In genomic region chr19:5789201-5789795, GRCh38 we compare ENCODE assay signal across 19 cellular contexts. TPM values are rescaled to one million over a fixed set of nuclear protein-coding genes. Genes with fewer than 3 reads are reported as not detected.
DNase-seq lines count a peak whose midpoint lies in the region; ATAC-seq, FAIRE-seq and TF ChIP-seq lines count a peak whose summit lies in the region.
"Had no signal": no experiment of that assay in that cellular context is flagged by ENCODE, and none has a peak within 500 bp of the region (broad histone marks: within the 10 kb centered on the region; RNA-seq: fewer than 3 reads in every experiment).

No MANE protein-coding gene starts in this region.

- H3K27me3 ChIP-seq in HepG2 (ENCODE audit: control insufficient read depth in 1 of 2, insufficient read depth in 2 of 2, low read length in 2 of 2) (no peaks in the 10 kb centered on the region), right lobe of liver (no peaks in the 10 kb centered on the region), esophagus squamous epithelium (no peaks in the 10 kb centered on the region)

- H3K9me3 ChIP-seq in HepG2 (ENCODE audit: low read length) (no peaks in the 10 kb centered on the region), right lobe of liver (no peaks in the 10 kb centered on the region), esophagus squamous epithelium (no peaks in the 10 kb centered on the region)
- H3K9me3 ChIP-seq: prostate gland had no signal

- H3K4me1 ChIP-seq in HepG2 (ENCODE audit: insufficient read depth, low read length), result peaks cover 25% of the 10 kb centered on the region
- peaks cover 0 to 4% (median 1%) of the 10 kb centered on the region in 4 donors for H3K4me1 ChIP-seq in right lobe of liver
- peaks cover 13 to 21% (median 15%) of the 10 kb centered on the region in 3 donors for H3K4me1 ChIP-seq in esophagus squamous epithelium
- H3K4me1 ChIP-seq: prostate gland had no signal

- WGBS in HepG2 (ENCODE audit: low lambda C conversion rate), result 98% methylated on average over 42 of the region's 51 CpGs
- WGBS in right lobe of liver (ENCODE audit: insufficient coverage, low coverage, low lambda C conversion rate, missing lambda C conversion rate), result 100% methylated on average over 1 of the region's 51 CpGs
- 75 to 93% methylated on average over 3 to 6 of the region's 51 CpGs for WGBS in esophagus squamous epithelium, 2 donors

- H3K36me3 Mint-ChIP-seq in activated CD8-positive, alpha-beta T cell treated with anti-CD3 and anti-CD28 coated beads for 36 hours (ENCODE audit: low read depth), result peaks cover 37% of the 10 kb centered on the region

- TF ChIP-seq POLR2A in HepG2 (IDR thresholded peaks at IDR 0.05; ENCODE audit: insufficient read depth in 1 of 2, low read depth in 2 of 2, low read length in 2 of 2) (no peak), right lobe of liver (IDR thresholded peaks at IDR 0.05) (no peak), esophagus squamous epithelium (IDR thresholded peaks at IDR 0.05) (no peak)

- intact Hi-C loops in HepG2 (cut with micrococcal nuclease; ENCODE audit: unreplicated experiment), result no loop called here
- intact Hi-C loops in right lobe of liver (cut with DNase I), result no loop called here
- intact Hi-C loops in activated CD8-positive, alpha-beta T cell treated with anti-CD3 and anti-CD28 coated beads for 36 hours (cut with micrococcal nuclease), result no loop called here
- intact Hi-C loops in esophagus squamous epithelium (cut with DNase I), result no loop called here

- no peak for ATAC-seq in HepG2
- no peak for ATAC-seq in right lobe of liver
- ATAC-seq in activated CD8-positive, alpha-beta T cell treated with anti-CD3 and anti-CD28 coated beads for 36 hours, result no peak
- ATAC-seq in stimulated activated naive CD8-positive, alpha-beta T cell treated with anti-CD3 and anti-CD28 coated beads, Interleukin-15, amount 100 ng/mL, for 72 hours, result no peak
- no peak for ATAC-seq in GM21737 (IDR thresholded peaks at IDR 0.05; ENCODE audit: unreplicated experiment)
- no peak for ATAC-seq in GM19035 (IDR thresholded peaks at IDR 0.05; ENCODE audit: unreplicated experiment)
- ATAC-seq: Panc1 had no signal

- in situ Hi-C loops in HepG2 (cut with HindIII; ENCODE audit: extremely low pct_ligation_motif_present, low pct_unique_long_range_greater_than_20kb), result no loop called here

- no peak overlapping the region for H3K4me3 ChIP-seq in HepG2 (replicated peaks in 1 of 3; ENCODE audit: insufficient read depth in 1 of 3, low read depth in 2 of 3, low read length in 3 of 3)
- H3K4me3 ChIP-seq in right lobe of liver, result no peak overlapping the region
- peak overlapping the region in 2 of 4 donors; percentile 74 to 86 for H3K4me3 ChIP-seq in esophagus squamous epithelium

- no peak overlapping the region for H3K9ac ChIP-seq in HepG2 (ENCODE audit: insufficient read depth, low read depth, low read length)

- H3K4me1 Mint-ChIP-seq in activated CD8-positive, alpha-beta T cell treated with anti-CD3 and anti-CD28 coated beads for 36 hours (ENCODE audit: low read depth), result peaks cover 17% of the 10 kb centered on the region
- H3K4me1 Mint-ChIP-seq in stimulated activated naive CD8-positive, alpha-beta T cell treated with anti-CD3 and anti-CD28 coated beads, Interleukin-15, amount 100 ng/mL, for 72 hours, result peaks cover 52% of the 10 kb centered on the region

- no peak overlapping the region for H3K4me2 ChIP-seq in HepG2 (ENCODE audit: low read depth, low read length)

- peak overlapping the region; percentile 100 for H3K4me3 Mint-ChIP-seq in activated CD8-positive, alpha-beta T cell treated with anti-CD3 and anti-CD28 coated beads for 36 hours
- peak overlapping the region; percentile 94 to 99 for H3K4me3 Mint-ChIP-seq in stimulated activated naive CD8-positive, alpha-beta T cell treated with anti-CD3 and anti-CD28 coated beads, Interleukin-15, amount 100 ng/mL, for 72 hours

- no peaks in the 10 kb centered on the region for H3K79me2 ChIP-seq in HepG2 (ENCODE audit: insufficient read depth, low read length)

- TF ChIP-seq CTCF in HepG2 (CRISPR knock-in tag; IDR thresholded peaks at IDR 0.05) (no peak), right lobe of liver (IDR thresholded peaks at IDR 0.05) (no peak), esophagus squamous epithelium (IDR thresholded peaks at IDR 0.05) (no peak)
- no peak for TF ChIP-seq CTCF in activated CD8-positive, alpha-beta T cell treated with anti-CD3 and anti-CD28 coated beads for 36 hours (IDR thresholded peaks at IDR 0.05)

- POLR2A ChIA-PET in HepG2 (lab: Yijun Ruan, JAX), result interaction anchor here (2.0 kb wide), 1 partner anchor 114 kb away, joined by 6 read pairs; the partner anchor contains the start of gene NDUFA11
- POLR2A ChIA-PET in activated CD8-positive, alpha-beta T cell treated with anti-CD3 and anti-CD28 coated beads for 36 hours (lab: Charles Lee), result interaction anchor here (0.9 to 4.0 kb wide), 5 partner anchors 13 to 114 kb away, joined by 3 to 31 read pairs (median 6); partner anchors contain the start of genes CATSPERD and NDUFA11

- no peaks in the 10 kb centered on the region for H3K27me3 Mint-ChIP-seq in activated CD8-positive, alpha-beta T cell treated with anti-CD3 and anti-CD28 coated beads for 36 hours
- H3K27me3 Mint-ChIP-seq in stimulated activated naive CD8-positive, alpha-beta T cell treated with anti-CD3 and anti-CD28 coated beads, Interleukin-15, amount 100 ng/mL, for 72 hours, result no peaks in the 10 kb centered on the region

- H4K20me1 ChIP-seq in HepG2 (ENCODE audit: insufficient read depth, low read length), result no peaks in the 10 kb centered on the region

- H3K27ac ChIP-seq in HepG2 (ENCODE audit: extremely low read length, insufficient read depth, low read length), result no peak overlapping the region
- H3K27ac ChIP-seq in right lobe of liver, result no peak overlapping the region
- peak overlapping the region in 3 of 4 donors; percentile 24 to 98 (median 97) for H3K27ac ChIP-seq in esophagus squamous epithelium

- TF ChIP-seq EP300 in HepG2 (IDR thresholded peaks at IDR 0.05; ENCODE audit: low read depth in 2 of 2, low read length in 2 of 2), result no peak
- no peak for TF ChIP-seq EP300 in HepG2 (CRISPR knock-in tag; IDR thresholded peaks at IDR 0.05; ENCODE audit: borderline replicate concordance)

- no peak overlapping the region for H2AFZ ChIP-seq in HepG2 (ENCODE audit: low read length)

- FAIRE-seq in HepG2 (lab: Jason Lieb, UNC), result no peak
- FAIRE-seq: islet of Langerhans had no signal

- TF ChIP-seq RAD21 in HepG2 (CRISPR knock-in tag; IDR thresholded peaks at IDR 0.05), result no peak

- H3K36me3 ChIP-seq in HepG2 (replicated peaks in 1 of 2; ENCODE audit: control insufficient read depth in 1 of 2, insufficient read depth in 2 of 2, low read length in 2 of 2) (peaks cover 17 to 40% of the 10 kb centered on the region in 2 experiments; a peak in 4 of 5 replicates), right lobe of liver (peaks cover 0 to 48% (median 29%) of the 10 kb centered on the region in 4 donors), esophagus squamous epithelium (peaks cover 43 to 58% (median 51%) of the 10 kb centered on the region in 3 donors)

- H3K27ac Mint-ChIP-seq in activated CD8-positive, alpha-beta T cell treated with anti-CD3 and anti-CD28 coated beads for 36 hours, result no peak overlapping the region
- no peak overlapping the region for H3K27ac Mint-ChIP-seq in stimulated activated naive CD8-positive, alpha-beta T cell treated with anti-CD3 and anti-CD28 coated beads, Interleukin-15, amount 100 ng/mL, for 72 hours

- no peak for DNase-seq in HepG2 (ENCODE audit: low spot score)
- no peak for DNase-seq in right lobe of liver
- no peak for DNase-seq in activated CD8-positive, alpha-beta T cell treated with anti-CD3 and anti-CD28 coated beads for 36 hours
- no peak for DNase-seq in esophagus squamous epithelium (lab: John Stamatoyannopoulos, UW)
- DNase-seq in stimulated activated naive CD8-positive, alpha-beta T cell treated with anti-CD3 and anti-CD28 coated beads, Interleukin-15, amount 100 ng/mL, for 72 hours, result no peak
- no peak for DNase-seq in glomerular visceral epithelial cell (ENCODE audit: extremely low spot score)
- DNase-seq: activated CD4-positive, alpha-beta T cell treated with anti-CD3 and anti-CD28 coated beads for 4 hours; AML-193; endodermal cell; Karpas-422; NCI-H1436 had no signal

- CTCF ChIA-PET in HepG2 (lab: Yijun Ruan, JAX; ENCODE audit: low intra/inter-chr PET ratio, low total read pairs), result no interaction called here
- CTCF ChIA-PET in activated CD8-positive, alpha-beta T cell treated with anti-CD3 and anti-CD28 coated beads for 36 hours (lab: Charles Lee), result interaction anchor here (0.7 to 3.3 kb wide), 2 partner anchors 15 to 39 kb away, joined by 3 to 16 read pairs; partner anchors contain the start of gene NRTN

- H3K9me3 Mint-ChIP-seq in activated CD8-positive, alpha-beta T cell treated with anti-CD3 and anti-CD28 coated beads for 36 hours, result no peaks in the 10 kb centered on the region
- H3K9me3 Mint-ChIP-seq in stimulated activated naive CD8-positive, alpha-beta T cell treated with anti-CD3 and anti-CD28 coated beads, Interleukin-15, amount 100 ng/mL, for 72 hours, result no peaks in the 10 kb centered on the region

- BruUV-seq in HepG2 (replicated peaks; lab: Mats Ljungman, UMichigan), result no TSS peak

RNA-seq across cellular contexts. Expression of gene DUS3L, which starts 1.7 kb away (rescaled TPM):
- total RNA-seq in HepG2 (2016; rRNA removed; fragmentation: Illumina TruSeq; extraction: Trizol), result 20.6 and 25.1 TPM in 2 replicates
- 7.1 and 7.6 TPM in 2 replicates for total RNA-seq in HepG2 (2016; cell fraction: cytosol; rRNA removed; fragmentation: Illumina TruSeq; extraction: Trizol; ENCODE audit: low read depth)
- total RNA-seq in HepG2 (2016; cell fraction: insoluble cytoplasmic fraction; rRNA removed; fragmentation: Illumina TruSeq; extraction: Trizol), result 19.2 and 25.0 TPM in 2 replicates
- total RNA-seq in HepG2 (2016; cell fraction: membrane; rRNA removed; fragmentation: Illumina TruSeq; extraction: Trizol), result 8.0 and 8.5 TPM in 2 replicates
- total RNA-seq in HepG2 (2016; cell fraction: nucleus; rRNA removed; fragmentation: Illumina TruSeq; extraction: Trizol), result 16.2 and 25.2 TPM in 2 replicates
- 13.3 and 15.6 TPM in 2 replicates for polyA plus RNA-seq in HepG2 (2011; rRNA removed)
- polyA plus RNA-seq in HepG2 (2011; cell fraction: cytosol; rRNA removed), result 10.8 and 19.0 TPM in 2 replicates
- polyA plus RNA-seq in HepG2 (2011; cell fraction: nucleus; rRNA removed), result 82.5 and 110 TPM in 2 replicates
- 8.5 and 16.9 TPM in 2 replicates for polyA plus RNA-seq in HepG2 (2012)
- 2.4 and 3.1 TPM in 2 replicates for polyA plus RNA-seq in HepG2 (2016; cell fraction: cytosol; fragmentation: Illumina TruSeq; extraction: Trizol; ENCODE audit: low read depth)
- polyA plus RNA-seq in HepG2 (2016; cell fraction: insoluble cytoplasmic fraction; fragmentation: Illumina TruSeq; extraction: Trizol; ENCODE audit: low read depth), result 18.3 and 18.8 TPM in 2 replicates
- 6.3 TPM in 2 replicates for polyA plus RNA-seq in HepG2 (2016; cell fraction: membrane; fragmentation: Illumina TruSeq; extraction: Trizol; ENCODE audit: low read depth)
- 41.4 and 60.6 TPM in 2 replicates for polyA plus RNA-seq in HepG2 (2016; cell fraction: nucleus; fragmentation: Illumina TruSeq; extraction: Trizol; ENCODE audit: insufficient read depth, low read depth)
- polyA minus RNA-seq in HepG2 (2011; rRNA and poly(A)+ RNA removed; ENCODE audit: low replicate concordance), result 25.0 and 31.3 TPM in 2 replicates
- 13.3 and 13.6 TPM in 2 replicates for polyA minus RNA-seq in HepG2 (2011; cell fraction: cytosol; rRNA and poly(A)+ RNA removed)
- 16.8 and 28.8 TPM in 2 replicates for polyA minus RNA-seq in HepG2 (2011; cell fraction: nucleus; rRNA and poly(A)+ RNA removed)
- 10 to 100 TPM; 14.7 to 28.6 (median 20.5) TPM for total RNA-seq in right lobe of liver
- 10 to 100 TPM; 69.6 to 74.5 TPM for total RNA-seq in activated CD8-positive, alpha-beta T cell treated with anti-CD3 and anti-CD28 coated beads for 36 hours
- 10 to 100 TPM; 19.2 to 45.8 (median 39.4) TPM for total RNA-seq in esophagus squamous epithelium

RNA-seq across cellular contexts. Expression of gene PRR22, which starts 4.8 kb away (rescaled TPM):
- total RNA-seq in HepG2 (2016; rRNA removed; fragmentation: Illumina TruSeq; extraction: Trizol), result 0.77 and 2.3 TPM in 2 replicates
- total RNA-seq in HepG2 (2016; cell fraction: cytosol; rRNA removed; fragmentation: Illumina TruSeq; extraction: Trizol; ENCODE audit: low read depth), result 0.40 and 0.53 TPM in 2 replicates
- 0.83 and 2.2 TPM in 2 replicates for total RNA-seq in HepG2 (2016; cell fraction: insoluble cytoplasmic fraction; rRNA removed; fragmentation: Illumina TruSeq; extraction: Trizol)
- 0.68 and 0.93 TPM in 2 replicates for total RNA-seq in HepG2 (2016; cell fraction: membrane; rRNA removed; fragmentation: Illumina TruSeq; extraction: Trizol)
- 2.2 and 2.6 TPM in 2 replicates for total RNA-seq in HepG2 (2016; cell fraction: nucleus; rRNA removed; fragmentation: Illumina TruSeq; extraction: Trizol)
- 0.84 and 1.0 TPM in 2 replicates for polyA plus RNA-seq in HepG2 (2011; rRNA removed)
- polyA plus RNA-seq in HepG2 (2011; cell fraction: cytosol; rRNA removed), result 0.10 and 0.36 TPM in 2 replicates
- polyA plus RNA-seq in HepG2 (2011; cell fraction: nucleus; rRNA removed), result 9.3 and 11.4 TPM in 2 replicates
- 0.86 and 1.1 TPM in 2 replicates for polyA plus RNA-seq in HepG2 (2012)
- 0.27 and 0.43 TPM in 2 replicates for polyA plus RNA-seq in HepG2 (2016; cell fraction: cytosol; fragmentation: Illumina TruSeq; extraction: Trizol; ENCODE audit: low read depth)
- 1.2 and 2.0 TPM in 2 replicates for polyA plus RNA-seq in HepG2 (2016; cell fraction: insoluble cytoplasmic fraction; fragmentation: Illumina TruSeq; extraction: Trizol; ENCODE audit: low read depth)
- 0.66 and 0.97 TPM in 2 replicates for polyA plus RNA-seq in HepG2 (2016; cell fraction: membrane; fragmentation: Illumina TruSeq; extraction: Trizol; ENCODE audit: low read depth)
- polyA plus RNA-seq in HepG2 (2016; cell fraction: nucleus; fragmentation: Illumina TruSeq; extraction: Trizol; ENCODE audit: insufficient read depth, low read depth), result 10.5 and 11.2 TPM in 2 replicates
- 0.35 and 0.70 TPM in 2 replicates for polyA minus RNA-seq in HepG2 (2011; rRNA and poly(A)+ RNA removed; ENCODE audit: low replicate concordance)
- polyA minus RNA-seq in HepG2 (2011; cell fraction: cytosol; rRNA and poly(A)+ RNA removed), result 0.59 and 0.62 TPM in 2 replicates
- 0.62 and 1.7 TPM in 2 replicates for polyA minus RNA-seq in HepG2 (2011; cell fraction: nucleus; rRNA and poly(A)+ RNA removed)
- 1 to 10 TPM; 1.7 to 3.3 (median 2.1) TPM for total RNA-seq in right lobe of liver
- 1 to 10 TPM; 4.4 to 5.0 TPM for total RNA-seq in activated CD8-positive, alpha-beta T cell treated with anti-CD3 and anti-CD28 coated beads for 36 hours
- total RNA-seq in esophagus squamous epithelium, result 1 to 10 TPM; 1.3 to 5.0 (median 2.1) TPM

RNA-seq across cellular contexts. Expression of gene NRTN, which starts 15.6 kb away (rescaled TPM):
- total RNA-seq in HepG2 (2016; rRNA removed; fragmentation: Illumina TruSeq; extraction: Trizol) (3.2 and 4.1 TPM in 2 replicates), right lobe of liver (10 to 100 TPM in 3 of 6 experiments, 1 to 10 TPM in 3; 4.7 to 11.6 (median 9.8) TPM), esophagus squamous epithelium (1 to 10 TPM; 1.1 to 3.8 (median 1.4) TPM)
- total RNA-seq in HepG2 (2016; cell fraction: cytosol; rRNA removed; fragmentation: Illumina TruSeq; extraction: Trizol; ENCODE audit: low read depth), result 6.3 and 6.9 TPM in 2 replicates
- total RNA-seq in HepG2 (2016; cell fraction: insoluble cytoplasmic fraction; rRNA removed; fragmentation: Illumina TruSeq; extraction: Trizol), result 3.3 and 3.6 TPM in 2 replicates
- 11.2 and 12.2 TPM in 2 replicates for total RNA-seq in HepG2 (2016; cell fraction: membrane; rRNA removed; fragmentation: Illumina TruSeq; extraction: Trizol)
- total RNA-seq in HepG2 (2016; cell fraction: nucleus; rRNA removed; fragmentation: Illumina TruSeq; extraction: Trizol), result 1.9 TPM in 2 replicates
- 5.3 and 7.3 TPM in 2 replicates for polyA plus RNA-seq in HepG2 (2011; rRNA removed)
- 3.3 and 7.0 TPM in 2 replicates for polyA plus RNA-seq in HepG2 (2011; cell fraction: cytosol; rRNA removed)
- polyA plus RNA-seq in HepG2 (2011; cell fraction: nucleus; rRNA removed), result 5.3 and 5.4 TPM in 2 replicates
- polyA plus RNA-seq in HepG2 (2012), result 3.3 and 6.4 TPM in 2 replicates
- 9.7 and 9.9 TPM in 2 replicates for polyA plus RNA-seq in HepG2 (2016; cell fraction: cytosol; fragmentation: Illumina TruSeq; extraction: Trizol; ENCODE audit: low read depth)
- polyA plus RNA-seq in HepG2 (2016; cell fraction: insoluble cytoplasmic fraction; fragmentation: Illumina TruSeq; extraction: Trizol; ENCODE audit: low read depth), result 4.5 and 4.6 TPM in 2 replicates
- 13.7 and 14.4 TPM in 2 replicates for polyA plus RNA-seq in HepG2 (2016; cell fraction: membrane; fragmentation: Illumina TruSeq; extraction: Trizol; ENCODE audit: low read depth)
- polyA plus RNA-seq in HepG2 (2016; cell fraction: nucleus; fragmentation: Illumina TruSeq; extraction: Trizol; ENCODE audit: insufficient read depth, low read depth), result 2.8 and 4.0 TPM in 2 replicates
- polyA minus RNA-seq in HepG2 (2011; rRNA and poly(A)+ RNA removed; ENCODE audit: low replicate concordance), result 0.14 and 10.3 TPM in 2 replicates
- 5.2 and 5.8 TPM in 2 replicates for polyA minus RNA-seq in HepG2 (2011; cell fraction: cytosol; rRNA and poly(A)+ RNA removed)
- polyA minus RNA-seq in HepG2 (2011; cell fraction: nucleus; rRNA and poly(A)+ RNA removed), result 1.2 and 1.8 TPM in 2 replicates
- total RNA-seq in activated CD8-positive, alpha-beta T cell treated with anti-CD3 and anti-CD28 coated beads for 36 hours, result under 1 TPM in 1 of 2 experiments, not detected in 1; 0.72 TPM

RNA-seq across cellular contexts. Expression of gene FUT6, which starts 50.2 kb away (rescaled TPM):
- 5.0 and 8.2 TPM in 2 replicates for total RNA-seq in HepG2 (2016; rRNA removed; fragmentation: Illumina TruSeq; extraction: Trizol)
- 0.97 and 1.6 TPM in 2 replicates for total RNA-seq in HepG2 (2016; cell fraction: cytosol; rRNA removed; fragmentation: Illumina TruSeq; extraction: Trizol; ENCODE audit: low read depth)
- total RNA-seq in HepG2 (2016; cell fraction: insoluble cytoplasmic fraction; rRNA removed; fragmentation: Illumina TruSeq; extraction: Trizol), result 5.0 and 7.9 TPM in 2 replicates
- total RNA-seq in HepG2 (2016; cell fraction: membrane; rRNA removed; fragmentation: Illumina TruSeq; extraction: Trizol), result 3.2 and 4.2 TPM in 2 replicates
- 5.8 and 8.5 TPM in 2 replicates for total RNA-seq in HepG2 (2016; cell fraction: nucleus; rRNA removed; fragmentation: Illumina TruSeq; extraction: Trizol)
- 27.7 and 53.3 TPM in 2 replicates for polyA plus RNA-seq in HepG2 (2011; rRNA removed)
- 33.1 and 34.4 TPM in 2 replicates for polyA plus RNA-seq in HepG2 (2011; cell fraction: cytosol; rRNA removed)
- polyA plus RNA-seq in HepG2 (2011; cell fraction: nucleus; rRNA removed), result 43.6 and 59.1 TPM in 2 replicates
- 15.4 and 18.7 TPM in 2 replicates for polyA plus RNA-seq in HepG2 (2012)
- polyA plus RNA-seq in HepG2 (2016; cell fraction: cytosol; fragmentation: Illumina TruSeq; extraction: Trizol; ENCODE audit: low read depth), result 0.97 and 1.0 TPM in 2 replicates
- 5.1 and 6.0 TPM in 2 replicates for polyA plus RNA-seq in HepG2 (2016; cell fraction: insoluble cytoplasmic fraction; fragmentation: Illumina TruSeq; extraction: Trizol; ENCODE audit: low read depth)
- polyA plus RNA-seq in HepG2 (2016; cell fraction: membrane; fragmentation: Illumina TruSeq; extraction: Trizol; ENCODE audit: low read depth), result 3.2 and 3.6 TPM in 2 replicates
- 11.4 and 11.8 TPM in 2 replicates for polyA plus RNA-seq in HepG2 (2016; cell fraction: nucleus; fragmentation: Illumina TruSeq; extraction: Trizol; ENCODE audit: insufficient read depth, low read depth)
- polyA minus RNA-seq in HepG2 (2011; rRNA and poly(A)+ RNA removed; ENCODE audit: low replicate concordance), result 80.4 TPM in 1 of 2 replicates, not detected in the other
- 21.4 and 25.8 TPM in 2 replicates for polyA minus RNA-seq in HepG2 (2011; cell fraction: cytosol; rRNA and poly(A)+ RNA removed)
- polyA minus RNA-seq in HepG2 (2011; cell fraction: nucleus; rRNA and poly(A)+ RNA removed), result 22.5 and 47.7 TPM in 2 replicates
- 10 to 100 TPM in 2 of 6 experiments, 1 to 10 TPM in 4; 2.3 to 28.1 (median 9.7) TPM for total RNA-seq in right lobe of liver
- not detected for total RNA-seq in activated CD8-positive, alpha-beta T cell treated with anti-CD3 and anti-CD28 coated beads for 36 hours
- total RNA-seq in esophagus squamous epithelium, result 100 to 1,000 TPM in 1 of 4 donors, 10 to 100 TPM in 3; 40.6 to 160 (median 68.9) TPM
- total RNA-seq: Daoy, endodermal cell, mononuclear cell, NCI-H460 had no signal

Comparison
In these comparisons a context has a peak if more than half of its experiments do, and no peak if none do; other contexts are left out.
1. H3K27ac ChIP-seq: peak in esophagus squamous epithelium (3 of 4); none in HepG2 (single experiment) and right lobe of liver (0 of 3).